Comparison of ENCODE assay signal across 9 cellular contexts in the genomic region with DNA sequence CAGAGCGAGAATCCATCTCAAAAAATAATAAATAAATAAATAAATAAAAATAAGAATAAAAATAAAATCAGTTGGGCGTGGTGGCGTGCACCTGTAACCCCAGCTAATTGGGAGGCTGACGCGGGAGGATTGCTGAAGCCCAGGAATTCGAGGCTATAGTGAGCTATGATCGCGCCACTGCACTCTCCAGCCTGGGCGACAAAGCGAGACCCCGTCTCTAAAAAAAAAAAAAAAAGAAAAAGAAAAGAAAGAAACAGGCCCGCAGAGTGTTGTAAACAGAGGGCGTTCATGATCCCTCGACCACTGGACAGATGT. TPM values are rescaled to one million over a fixed set of nuclear protein-coding genes. Genes with fewer than 3 reads are reported as not detected.
A peak's percentile ranks its signal among the peaks of the same experiment; 100 is the strongest.
DNase-seq lines count a peak whose midpoint lies in the region; ATAC-seq, FAIRE-seq and TF ChIP-seq lines count a peak whose summit lies in the region.
"Had no signal": no experiment of that assay in that cellular context is flagged by ENCODE, and none has a peak within 500 bp of the region (broad histone marks: within the 10 kb centered on the region; RNA-seq: fewer than 3 reads in every experiment).

No MANE protein-coding gene starts in this region.

- H3K4me3 Mint-ChIP-seq in T-helper 1 cell treated with Interleukin-12 subunit alpha and Interleukin-12 subunit beta and Interleukin-4 antibody, amounts not matched to agents 30 μg/mL and 1 μg/mL, for 36 hours, result peak overlapping the region; percentile 74
- peak overlapping the region; percentile 85 for H3K4me3 Mint-ChIP-seq in activated naive CD8-positive, alpha-beta T cell

- TF ChIP-seq CTCF in kidney (IDR thresholded peaks at IDR 0.05; ENCODE audit: borderline replicate concordance, extremely low read depth, insufficient read depth), result no peak

- H3K4me1 Mint-ChIP-seq in T-helper 1 cell treated with Interleukin-12 subunit alpha and Interleukin-12 subunit beta and Interleukin-4 antibody, amounts not matched to agents 30 μg/mL and 1 μg/mL, for 36 hours (ENCODE audit: low read depth), result peaks cover 47% of the 10 kb centered on the region
- peaks cover 28% of the 10 kb centered on the region for H3K4me1 Mint-ChIP-seq in activated naive CD8-positive, alpha-beta T cell (ENCODE audit: low read depth)

- peaks cover 6 to 8% of the 10 kb centered on the region in 2 donors for H3K4me1 ChIP-seq in kidney (ENCODE audit: control insufficient read depth in 1 of 2, insufficient read depth in 1 of 2, low read depth in 1 of 2, low read length in 2 of 2)

- FAIRE-seq in kidney (lab: Jason Lieb, UNC), result no peak
- FAIRE-seq: A204.1 had no signal

- H3K27ac Mint-ChIP-seq in T-helper 1 cell treated with Interleukin-12 subunit alpha and Interleukin-12 subunit beta and Interleukin-4 antibody, amounts not matched to agents 30 μg/mL and 1 μg/mL, for 36 hours, result peak overlapping the region; percentile 91
- H3K27ac Mint-ChIP-seq in activated naive CD8-positive, alpha-beta T cell, result peak overlapping the region; percentile 83

- peaks cover 4 to 14% of the 10 kb centered on the region in 2 donors for H3K36me3 ChIP-seq in kidney (ENCODE audit: control insufficient read depth in 1 of 2, insufficient read depth in 2 of 2, low read length in 2 of 2)

- H3K27ac ChIP-seq in kidney (ENCODE audit: low read depth in 2 of 2, low read length in 2 of 2) (peak overlapping the region; percentile 93 to 100), substantia nigra (ENCODE audit: low read depth, low read length, poor library complexity, severe bottlenecking) (peak overlapping the region; percentile 95)

- no peaks in the 10 kb centered on the region for H3K27me3 Mint-ChIP-seq in T-helper 1 cell treated with Interleukin-12 subunit alpha and Interleukin-12 subunit beta and Interleukin-4 antibody, amounts not matched to agents 30 μg/mL and 1 μg/mL, for 36 hours (ENCODE audit: low read depth)
- no peaks in the 10 kb centered on the region for H3K27me3 Mint-ChIP-seq in activated naive CD8-positive, alpha-beta T cell

- peaks cover 10% of the 10 kb centered on the region for H3K36me3 Mint-ChIP-seq in T-helper 1 cell treated with Interleukin-12 subunit alpha and Interleukin-12 subunit beta and Interleukin-4 antibody, amounts not matched to agents 30 μg/mL and 1 μg/mL, for 36 hours (ENCODE audit: low read depth)
- peaks cover 5% of the 10 kb centered on the region for H3K36me3 Mint-ChIP-seq in activated naive CD8-positive, alpha-beta T cell

- peak overlapping the region in 1 of 2 donors; percentile 90 for H3K9ac ChIP-seq in kidney (ENCODE audit: low read length in 2 of 2)

- no peak for ATAC-seq in GM19328 (IDR thresholded peaks at IDR 0.05; ENCODE audit: unreplicated experiment)

- no peaks in the 10 kb centered on the region for H3K9me3 Mint-ChIP-seq in T-helper 1 cell treated with Interleukin-12 subunit alpha and Interleukin-12 subunit beta and Interleukin-4 antibody, amounts not matched to agents 30 μg/mL and 1 μg/mL, for 36 hours
- no peaks in the 10 kb centered on the region for H3K9me3 Mint-ChIP-seq in activated naive CD8-positive, alpha-beta T cell (ENCODE audit: low read depth)

- H3K4me3 ChIP-seq in kidney (ENCODE audit: low read length in 2 of 2), result peak overlapping the region; percentile 43 to 72

- intact Hi-C loops in kidney (cut with DNase I), result no loop called here

- H3K9me3 ChIP-seq in kidney (ENCODE audit: control insufficient read depth in 1 of 2, low read length in 2 of 2), result no peaks in the 10 kb centered on the region

- DNase-seq in T-helper 1 cell (no peak), kidney (no peak), substantia nigra (lab: John Stamatoyannopoulos, UW) (no peak), KBM-7 (no peak)
- no peak for DNase-seq in activated effector memory CD4-positive, alpha-beta T cell treated with anti-CD3 and anti-CD28 coated beads, Interleukin-2, amount 50 U/mL, for 16 hours

- in situ Hi-C loops in KBM-7 (cut with MboI; ENCODE audit: low pct_unique_long_range_greater_than_20kb, low sequenced_read_pairs), result no loop called here

RNA-seq across cellular contexts. Expression of a gene that starts 5.4 kb away (rescaled TPM):
- total RNA-seq in kidney, result 14.8 TPM
- 18.2 TPM for polyA plus RNA-seq in kidney (ENCODE audit: insufficient read depth, low read depth, low replicate concordance)

RNA-seq across cellular contexts. Expression of a gene that starts 7.2 kb away (rescaled TPM):
- total RNA-seq in kidney, result 4.5 TPM
- 12.6 TPM for polyA plus RNA-seq in kidney (ENCODE audit: insufficient read depth, low read depth, low replicate concordance)

RNA-seq across cellular contexts. Expression of a gene that starts 23.7 kb away (rescaled TPM):
- 38.4 TPM for total RNA-seq in kidney
- polyA plus RNA-seq in kidney (ENCODE audit: insufficient read depth, low read depth, low replicate concordance), result 29.9 TPM

RNA-seq across cellular contexts. Expression of a gene that starts 30.4 kb away (rescaled TPM):
- 0.09 TPM for total RNA-seq in kidney
- polyA plus RNA-seq in kidney (ENCODE audit: insufficient read depth, low read depth, low replicate concordance), result not detected

RNA-seq across cellular contexts. Expression of a gene that starts 45.1 kb away (rescaled TPM):
- 89.9 TPM for total RNA-seq in kidney
- polyA plus RNA-seq in kidney (ENCODE audit: insufficient read depth, low read depth, low replicate concordance), result 248 TPM
